29 cellular contexts compared by ENCODE assay signal in genomic region chr4:148823419-148823769, GRCh38.
"Had no signal": no experiment of that assay in that cellular context is flagged by ENCODE, and none has a peak within 500 bp of the region (broad histone marks: within the 10 kb centered on the region; RNA-seq: fewer than 3 reads in every experiment).

No MANE protein-coding gene starts in this region.

- H3K36me3 ChIP-seq: brain microvascular endothelial cell, esophagus muscularis mucosa, gastrocnemius medialis had no signal

- H3K4me3 ChIP-seq: esophagus muscularis mucosa, gastrocnemius medialis had no signal

- H3K27ac Mint-ChIP-seq: activated CD4-positive, alpha-beta memory T cell treated with anti-CD3 and anti-CD28 coated beads for 36 hours; activated CD4-positive, alpha-beta T cell treated with anti-CD3 and anti-CD28 coated beads for 36 hours; activated CD4-positive, alpha-beta T cell treated with anti-CD3 and anti-CD28 coated beads, Interleukin-2, amount 10 ng/mL, durations not matched to agents 24 days and 14 days; activated naive CD4-positive, alpha-beta T cell treated with anti-CD3 and anti-CD28 coated beads, Interleukin-2, amount 10 ng/mL, durations not matched to agents 7 days and 5 days; activated naive CD4-positive, alpha-beta T cell treated with anti-CD3 and anti-CD28 coated beads, Interleukin-2, amount 50 U/mL, for 72 hours; activated naive CD8-positive, alpha-beta T cell treated with anti-CD3 and anti-CD28 coated beads, Interleukin-2, amount 10 ng/mL, durations not matched to agents 7 days and 5 days; activated T-cell treated with anti-CD3 and anti-CD28 coated beads, Interleukin-2, amount 50 U/mL, for 24 hours; activated T-cell treated with anti-CD3 and anti-CD28 coated beads, Interleukin-2, amount 50 U/mL, for 72 hours; effector memory CD8-positive, alpha-beta T cell; T-helper 17 cell; T-helper 2 cell treated with Interferon-gamma antibody and Interleukin-4, amounts not matched to agents 5 μg/mL and 100 μg/mL, for 36 hours had no signal

- H3K9me3 Mint-ChIP-seq: activated CD4-positive, alpha-beta memory T cell treated with anti-CD3 and anti-CD28 coated beads for 36 hours; activated naive CD4-positive, alpha-beta T cell treated with anti-CD3 and anti-CD28 coated beads, Interleukin-2, amount 10 ng/mL, durations not matched to agents 7 days and 5 days; T-helper 2 cell treated with Interferon-gamma antibody and Interleukin-4, amounts not matched to agents 5 μg/mL and 100 μg/mL, for 36 hours had no signal

- H3K27me3 ChIP-seq: brain microvascular endothelial cell, esophagus muscularis mucosa, foreskin keratinocyte, gastrocnemius medialis had no signal

- H3K27me3 Mint-ChIP-seq: activated CD4-positive, alpha-beta memory T cell treated with anti-CD3 and anti-CD28 coated beads for 36 hours; activated CD4-positive, alpha-beta T cell treated with anti-CD3 and anti-CD28 coated beads for 36 hours; activated CD4-positive, alpha-beta T cell treated with anti-CD3 and anti-CD28 coated beads, Interleukin-2, amount 10 ng/mL, durations not matched to agents 24 days and 14 days; activated naive CD4-positive, alpha-beta T cell treated with anti-CD3 and anti-CD28 coated beads, Interleukin-2, amount 10 ng/mL, durations not matched to agents 7 days and 5 days; activated naive CD8-positive, alpha-beta T cell treated with anti-CD3 and anti-CD28 coated beads, Interleukin-2, amount 10 ng/mL, durations not matched to agents 7 days and 5 days; activated T-cell treated with anti-CD3 and anti-CD28 coated beads, Interleukin-2, amount 50 U/mL, for 24 hours; central memory CD8-positive, alpha-beta T cell; effector memory CD8-positive, alpha-beta T cell; T-helper 17 cell had no signal

- ATAC-seq: activated CD4-positive, alpha-beta T cell treated with anti-CD3 and anti-CD28 coated beads for 36 hours; activated naive CD4-positive, alpha-beta T cell treated with anti-CD3 and anti-CD28 coated beads, Interleukin-2, amount 50 U/mL, for 72 hours; activated T-cell treated with anti-CD3 and anti-CD28 coated beads, Interleukin-2, amount 50 U/mL, for 72 hours; effector memory CD8-positive, alpha-beta T cell; foreskin keratinocyte; gastrocnemius medialis; T-helper 17 cell had no signal

- H3K36me3 Mint-ChIP-seq: activated CD4-positive, alpha-beta memory T cell treated with anti-CD3 and anti-CD28 coated beads for 36 hours; activated naive CD4-positive, alpha-beta T cell treated with anti-CD3 and anti-CD28 coated beads, Interleukin-2, amount 10 ng/mL, durations not matched to agents 7 days and 5 days; activated naive CD4-positive, alpha-beta T cell treated with anti-CD3 and anti-CD28 coated beads, Interleukin-2, amount 50 U/mL, for 72 hours; activated naive CD8-positive, alpha-beta T cell treated with anti-CD3 and anti-CD28 coated beads, Interleukin-2, amount 10 ng/mL, durations not matched to agents 7 days and 5 days had no signal

- H3K9me3 ChIP-seq: esophagus muscularis mucosa, gastrocnemius medialis had no signal

- DNase-seq: activated CD4-positive, alpha-beta memory T cell treated with anti-CD3 and anti-CD28 coated beads for 36 hours; activated CD4-positive, alpha-beta T cell treated with anti-CD3 and anti-CD28 coated beads for 36 hours; activated CD4-positive, alpha-beta T cell treated with anti-CD3 and anti-CD28 coated beads, Interleukin-2, amount 10 ng/mL, durations not matched to agents 24 days and 14 days; activated CD4-positive, CD25-positive, alpha-beta regulatory T cell; activated CD4-positive, CD25-positive, alpha-beta regulatory T cell treated with anti-CD3 and anti-CD28 coated beads, Interleukin-2, amount 50 U/mL, for 72 hours; activated CD8-positive, alpha-beta memory T cell treated with anti-CD3 and anti-CD28 coated beads, Interleukin-2, amount 50 U/mL, for 48 hours; activated gamma-delta T cell; activated naive CD4-positive, alpha-beta T cell; activated naive CD4-positive, alpha-beta T cell treated with anti-CD3 and anti-CD28 coated beads, Interleukin-2, amount 10 ng/mL, durations not matched to agents 7 days and 5 days; activated naive CD8-positive, alpha-beta T cell treated with anti-CD3 and anti-CD28 coated beads, Interleukin-2, amount 10 ng/mL, durations not matched to agents 7 days and 5 days; activated T-cell treated with anti-CD3 and anti-CD28 coated beads for 4 hours; activated T-cell treated with anti-CD3 and anti-CD28 coated beads, Interleukin-2, amount 50 U/mL, for 24 hours; activated T-cell treated with anti-CD3 and anti-CD28 coated beads, Interleukin-2, amount 50 U/mL, for 72 hours; brain microvascular endothelial cell; cortex of kidney; dermis blood vessel endothelial cell; effector CD4-positive, alpha-beta T cell; effector memory CD8-positive, alpha-beta T cell; erythroblast; foreskin keratinocyte; gastrocnemius medialis; glutamatergic neuron; T-helper 1 cell; T-helper 17 cell; T1000 had no signal

- H3K4me1 ChIP-seq: esophagus muscularis mucosa, foreskin keratinocyte, gastrocnemius medialis had no signal

- H3K4me1 Mint-ChIP-seq: activated CD4-positive, alpha-beta T cell treated with anti-CD3 and anti-CD28 coated beads for 36 hours; activated CD4-positive, alpha-beta T cell treated with anti-CD3 and anti-CD28 coated beads, Interleukin-2, amount 10 ng/mL, durations not matched to agents 24 days and 14 days; activated naive CD4-positive, alpha-beta T cell treated with anti-CD3 and anti-CD28 coated beads, Interleukin-2, amount 10 ng/mL, durations not matched to agents 7 days and 5 days; activated naive CD8-positive, alpha-beta T cell treated with anti-CD3 and anti-CD28 coated beads, Interleukin-2, amount 10 ng/mL, durations not matched to agents 7 days and 5 days; central memory CD8-positive, alpha-beta T cell; T-helper 17 cell had no signal

- H3K4me3 Mint-ChIP-seq: activated CD4-positive, alpha-beta memory T cell treated with anti-CD3 and anti-CD28 coated beads for 36 hours; activated CD4-positive, alpha-beta T cell treated with anti-CD3 and anti-CD28 coated beads for 36 hours; activated CD4-positive, alpha-beta T cell treated with anti-CD3 and anti-CD28 coated beads, Interleukin-2, amount 10 ng/mL, durations not matched to agents 24 days and 14 days; activated naive CD4-positive, alpha-beta T cell treated with anti-CD3 and anti-CD28 coated beads, Interleukin-2, amount 10 ng/mL, durations not matched to agents 7 days and 5 days; activated naive CD8-positive, alpha-beta T cell treated with anti-CD3 and anti-CD28 coated beads, Interleukin-2, amount 10 ng/mL, durations not matched to agents 7 days and 5 days; activated T-cell treated with anti-CD3 and anti-CD28 coated beads, Interleukin-2, amount 50 U/mL, for 24 hours; activated T-cell treated with anti-CD3 and anti-CD28 coated beads, Interleukin-2, amount 50 U/mL, for 72 hours; central memory CD8-positive, alpha-beta T cell; effector memory CD8-positive, alpha-beta T cell; T-helper 17 cell; T-helper 2 cell treated with Interferon-gamma antibody and Interleukin-4, amounts not matched to agents 5 μg/mL and 100 μg/mL, for 36 hours had no signal

- H3K27ac ChIP-seq: brain microvascular endothelial cell, esophagus muscularis mucosa, foreskin keratinocyte, gastrocnemius medialis had no signal
